ENCODE assay signal across 25 cellular contexts in genomic region chr12:19203013-19203412, GRCh38.
"Had no signal": no experiment of that assay in that cellular context is flagged by ENCODE, and none has a peak within 500 bp of the region (broad histone marks: within the 10 kb centered on the region; RNA-seq: fewer than 3 reads in every experiment).

No MANE protein-coding gene starts in this region.

- H3K4me1 Mint-ChIP-seq: activated naive CD4-positive, alpha-beta T cell treated with anti-CD3 and anti-CD28 coated beads, Interleukin-2, amount 50 U/mL, for 24 hours; central memory CD8-positive, alpha-beta T cell; T-cell had no signal

- H3K4me1 ChIP-seq: breast epithelium had no signal

- H3K27ac ChIP-seq: breast epithelium, SK-N-MC, VCaP had no signal

- H3K4me3 Mint-ChIP-seq: activated CD4-positive, alpha-beta memory T cell treated with anti-CD3 and anti-CD28 coated beads, Interleukin-2, amount 10 ng/mL, durations not matched to agents 7 days and 5 days; activated CD4-positive, alpha-beta T cell treated with anti-CD3 and anti-CD28 coated beads for 36 hours; activated naive CD4-positive, alpha-beta T cell treated with anti-CD3 and anti-CD28 coated beads, Interleukin-2, amount 50 U/mL, for 24 hours; central memory CD8-positive, alpha-beta T cell; T-cell had no signal

- H3K9me3 ChIP-seq: breast epithelium had no signal

- H3K27me3 ChIP-seq: breast epithelium had no signal

- DNase-seq: activated CD4-positive, alpha-beta memory T cell treated with anti-CD3 and anti-CD28 coated beads, Interleukin-2, amount 10 ng/mL, durations not matched to agents 7 days and 5 days; activated CD4-positive, alpha-beta T cell treated with anti-CD3 and anti-CD28 coated beads for 36 hours; activated CD4-positive, alpha-beta T cell treated with anti-CD3 and anti-CD28 coated beads, Interleukin-2, amount 50 U/mL, for 1 hour; activated effector memory CD4-positive, alpha-beta T cell treated with Interleukin-2 at 50 U/mL for 16 hours; activated naive CD4-positive, alpha-beta T cell; activated T-cell treated with anti-CD3 and anti-CD28 coated beads for 4 hours; aorta; KBM-7; NCI-H1048; NCI-H1417 treated with DMSO at 0.1 percent for 48 hours; NCI-H1694; NCI-H2029; NCI-H345; NCI-H510A; NCI-H526 treated with DMSO at 0.1 percent for 48 hours; NCI-H82; RPMI8226; T-cell; T1000 had no signal

- H3K27ac Mint-ChIP-seq: activated CD4-positive, alpha-beta memory T cell treated with anti-CD3 and anti-CD28 coated beads, Interleukin-2, amount 10 ng/mL, durations not matched to agents 7 days and 5 days; activated CD4-positive, alpha-beta T cell treated with anti-CD3 and anti-CD28 coated beads for 36 hours; activated naive CD4-positive, alpha-beta T cell treated with anti-CD3 and anti-CD28 coated beads, Interleukin-2, amount 50 U/mL, for 24 hours; T-cell had no signal

- H3K9me3 Mint-ChIP-seq: activated CD4-positive, alpha-beta memory T cell treated with anti-CD3 and anti-CD28 coated beads, Interleukin-2, amount 10 ng/mL, durations not matched to agents 7 days and 5 days; activated naive CD4-positive, alpha-beta T cell treated with anti-CD3 and anti-CD28 coated beads, Interleukin-2, amount 50 U/mL, for 24 hours; central memory CD8-positive, alpha-beta T cell; T-cell had no signal

- ATAC-seq: Right ventricle myocardium inferior, T-cell had no signal

- H3K36me3 Mint-ChIP-seq: activated naive CD4-positive, alpha-beta T cell treated with anti-CD3 and anti-CD28 coated beads, Interleukin-2, amount 50 U/mL, for 24 hours; T-cell had no signal

- H3K27me3 Mint-ChIP-seq: activated CD4-positive, alpha-beta memory T cell treated with anti-CD3 and anti-CD28 coated beads, Interleukin-2, amount 10 ng/mL, durations not matched to agents 7 days and 5 days; activated CD4-positive, alpha-beta T cell treated with anti-CD3 and anti-CD28 coated beads for 36 hours; central memory CD8-positive, alpha-beta T cell; T-cell had no signal
